ENCODE assay signal across 22 cellular contexts in the genomic region with DNA sequence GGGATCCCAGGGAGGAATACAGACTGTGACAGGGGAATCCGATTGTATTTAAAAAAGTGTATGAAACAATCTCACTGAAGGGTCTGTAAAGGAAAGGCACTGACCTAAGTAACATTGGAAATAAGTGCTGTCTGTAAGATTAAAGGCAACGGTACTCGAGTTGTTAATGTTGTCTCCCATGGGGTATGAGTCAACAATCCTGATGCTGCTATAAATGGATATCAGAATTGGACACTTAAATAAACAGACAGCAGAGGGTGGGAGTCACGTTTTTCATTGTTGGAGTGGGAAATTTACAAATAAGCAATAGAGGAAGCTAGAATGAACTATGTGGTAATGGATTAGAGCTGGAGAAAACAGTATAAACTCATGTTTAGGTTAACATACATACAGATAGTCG.
DNase-seq lines count a peak whose midpoint lies in the region; ATAC-seq and TF ChIP-seq lines count a peak whose summit lies in the region.
"Had no signal": no experiment of that assay in that cellular context is flagged by ENCODE, and none has a peak within 500 bp of the region (broad histone marks: within the 10 kb centered on the region; RNA-seq: fewer than 3 reads in every experiment).

No MANE protein-coding gene starts in this region.

- no peak for TF ChIP-seq CTCF in fibroblast of mammary gland (conservative IDR thresholded peaks at IDR 0.05; ENCODE audit: control insufficient read depth, insufficient read depth, low read depth, low read length)

- H3K4me3 ChIP-seq in fibroblast of mammary gland (ENCODE audit: control insufficient read depth, low read depth, low read length), result no peak overlapping the region
- H3K4me3 ChIP-seq: BLaER1 treated with 17β-estradiol and CSF1 and Interleukin-3, amounts not matched to agents 10 nM and 100 nM; MG63; Peyer's patch had no signal

- DNase-seq in NCI-H2171 treated with DMSO at 0.1 percent for 48 hours (lab: John Stamatoyannopoulos, UW), result peak; percentile 13
- DNase-seq in NCI-H2171 (lab: John Stamatoyannopoulos, UW), result no peak
- peak; percentile 71 for DNase-seq in NCI-H748 (lab: John Stamatoyannopoulos, UW; ENCODE audit: unreplicated experiment)
- peak; percentile 51 for DNase-seq in fibroblast of mammary gland (ENCODE audit: low read depth)
- DNase-seq in ecto neural progenitor cell (ENCODE audit: low spot score), result no peak
- no peak for DNase-seq in islet precursor cell
- DNase-seq: 8988T; CD4-positive, alpha-beta memory T cell; DMS53; GDM1; Kasumi-1; MG63; NCI-H146; NCI-H2029 treated with DMSO at 0.1 percent for 48 hours; NCI-H510A; NCI-H82; Peyer's patch; T-cell had no signal

- ATAC-seq in GM21381 (IDR thresholded peaks at IDR 0.05; ENCODE audit: unreplicated experiment), result no peak
- ATAC-seq in HG03135 (IDR thresholded peaks at IDR 0.05; ENCODE audit: unreplicated experiment), result no peak
- ATAC-seq: HCT116, T-cell had no signal

Comparison
In these comparisons a context has a peak if more than half of its experiments do, and no peak if none do; other contexts are left out.
1. DNase-seq: peak in NCI-H2171 treated with DMSO at 0.1 percent for 48 hours (single experiment), NCI-H748 (single experiment) and fibroblast of mammary gland (single experiment); none in NCI-H2171 (single experiment), ecto neural progenitor cell (single experiment) and islet precursor cell (single experiment).